8 cellular contexts compared by ENCODE assay signal in genomic region chr13:76991796-76992547, GRCh38. TPM values are rescaled to one million over a fixed set of nuclear protein-coding genes. Genes with fewer than 3 reads are reported as not detected.
DNase-seq lines count a peak whose midpoint lies in the region; ATAC-seq and TF ChIP-seq lines count a peak whose summit lies in the region.

CLN5 (plus strand) TSS chr13:76992081; CDS start chr13:76992099, 18 bp downstream.

- H3K9me3 ChIP-seq in HAP-1 (no peaks in the 10 kb centered on the region), MG63 (no peaks in the 10 kb centered on the region), SJSA1 (replicated peaks) (no peaks in the 10 kb centered on the region), neural progenitor cell (ENCODE audit: low read depth) (no peaks in the 10 kb centered on the region), stomach smooth muscle (ENCODE audit: control insufficient read depth in 2 of 2, low read length in 2 of 2) (no peaks in the 10 kb centered on the region)

- peak within 1 kb of the TSS; percentile 83 for H2AFZ ChIP-seq in neural progenitor cell (replicated peaks)

- peaks cover 22% of the 10 kb centered on the region for H3K79me2 ChIP-seq in neural progenitor cell (ENCODE audit: low read depth)

- H3K4me1 ChIP-seq in HAP-1 (peaks cover 13% of the 10 kb centered on the region), SJSA1 (replicated peaks) (peaks cover 6% of the 10 kb centered on the region), foreskin keratinocyte (peaks cover 21% of the 10 kb centered on the region), neural progenitor cell (peaks cover 8% of the 10 kb centered on the region), stomach smooth muscle (ENCODE audit: control insufficient read depth, insufficient read depth, low read length) (peaks cover 14% of the 10 kb centered on the region)

- H3K27ac Mint-ChIP-seq in neural progenitor cell, result no peak within 1 kb of the TSS

- peak within 1 kb of the TSS; percentile 54 for H3K9ac ChIP-seq in neural progenitor cell
- peak within 1 kb of the TSS; percentile 88 to 96 for H3K9ac ChIP-seq in stomach smooth muscle (ENCODE audit: low read length in 2 of 2)

- TF ChIP-seq CTCF in foreskin keratinocyte (conservative IDR thresholded peaks at IDR 0.05), result no peak
- TF ChIP-seq CTCF in neural progenitor cell (IDR thresholded peaks at IDR 0.05), result no peak

- H3K27me3 ChIP-seq in HAP-1 (ENCODE audit: low read depth), result 0 out of 2 replicates have a peak, but pooled peaks cover 5% of the 10 kb centered on the region
- no peaks in the 10 kb centered on the region for H3K27me3 ChIP-seq in MG63
- no peaks in the 10 kb centered on the region for H3K27me3 ChIP-seq in SJSA1 (replicated peaks)
- no peaks in the 10 kb centered on the region for H3K27me3 ChIP-seq in foreskin keratinocyte
- H3K27me3 ChIP-seq in neural progenitor cell, result peaks cover 2% of the 10 kb centered on the region
- no peaks in the 10 kb centered on the region for H3K27me3 ChIP-seq in stomach smooth muscle (ENCODE audit: control insufficient read depth in 1 of 2, insufficient read depth in 2 of 2, low read length in 2 of 2)

- peak; percentile 98 for ATAC-seq in foreskin keratinocyte

- no peaks in the 10 kb centered on the region for H4K20me1 ChIP-seq in neural progenitor cell (ENCODE audit: low read depth)

- H3F3A ChIP-seq in neural progenitor cell (ENCODE audit: low read depth), result peaks cover 7% of the 10 kb centered on the region

- H3K4me1 Mint-ChIP-seq in neural progenitor cell, result peaks cover 17% of the 10 kb centered on the region

- peaks cover 10% of the 10 kb centered on the region for H3K36me3 Mint-ChIP-seq in neural progenitor cell

- no peaks in the 10 kb centered on the region for H3K9me3 Mint-ChIP-seq in neural progenitor cell

- H3K27me3 Mint-ChIP-seq in neural progenitor cell (ENCODE audit: insufficient read depth, low read depth), result peaks cover 3% of the 10 kb centered on the region

- peak within 1 kb of the TSS; percentile 98 for H3K4me3 Mint-ChIP-seq in neural progenitor cell

- DNase-seq in GF-D8 (lab: John Stamatoyannopoulos, UW), result peak; percentile 86
- DNase-seq in HAP-1 (ENCODE audit: low spot score in 2 of 2), result peak; percentile 85 to 93
- DNase-seq in MG63, result peak; percentile 95
- DNase-seq in SJSA1 (ENCODE audit: low read depth in 1 of 2, low spot score in 2 of 2), result peak; percentile 72 to 89
- peak; percentile 76 to 95 (median 83) for DNase-seq in activated naive CD4-positive, alpha-beta T cell (lab: John Stamatoyannopoulos, UW)
- peak; percentile 63 to 83 for DNase-seq in foreskin keratinocyte
- peak; percentile 94 for DNase-seq in neural progenitor cell (ENCODE audit: low spot score)

- in situ Hi-C loops in HAP-1 (cut with MboI; ENCODE audit: low sequenced_read_pairs), result no loop called here

- peak within 1 kb of the TSS; percentile 94 for H3K4me2 ChIP-seq in neural progenitor cell

- H3K4me3 ChIP-seq in HAP-1 (peak within 1 kb of the TSS; percentile 71), MG63 (peak within 1 kb of the TSS; percentile 71), SJSA1 (peak within 1 kb of the TSS; percentile 58), neural progenitor cell (peak within 1 kb of the TSS; percentile 83), stomach smooth muscle (ENCODE audit: low read length in 2 of 2) (peak within 1 kb of the TSS; percentile 72 to 94)

- H3K36me3 ChIP-seq in HAP-1 (replicated peaks) (peaks cover 10% of the 10 kb centered on the region), MG63 (no peaks in the 10 kb centered on the region), SJSA1 (peaks cover 10% of the 10 kb centered on the region; the same call in 1 of the 2 replicates), neural progenitor cell (no peaks in the 10 kb centered on the region), stomach smooth muscle (ENCODE audit: control insufficient read depth in 2 of 2, insufficient read depth in 2 of 2, low read length in 2 of 2) (peaks cover 0 to 7% of the 10 kb centered on the region in 2 donors)

- H3K27ac ChIP-seq in SJSA1, result peak within 1 kb of the TSS; percentile 37
- H3K27ac ChIP-seq in foreskin keratinocyte, result peak within 1 kb of the TSS; percentile 54
- H3K27ac ChIP-seq in neural progenitor cell, result peak within 1 kb of the TSS; percentile 49
- H3K27ac ChIP-seq in stomach smooth muscle (ENCODE audit: low read length), result peak within 1 kb of the TSS; percentile 93

RNA-seq across cellular contexts. Expression of gene CLN5, which starts in this region (rescaled TPM):
- total RNA-seq in MG63 (2014; rRNA removed; shearing (Covaris generic); ENCODE audit: low replicate concordance), result 13.5 and 17.1 TPM in 2 replicates
- 25.3 and 25.9 TPM in 2 replicates for total RNA-seq in SJSA1 (2014; rRNA removed; shearing (Covaris generic))
- total RNA-seq in foreskin keratinocyte (22.7 and 23.8 TPM in 2 replicates), neural progenitor cell (ENCODE audit: low replicate concordance) (14.3 and 28.5 TPM in 2 replicates)
- polyA plus RNA-seq in foreskin keratinocyte, result 14.2 and 18.6 TPM in 2 replicates

Comparison
In these comparisons a context has a peak if more than half of its experiments do, and no peak if none do; other contexts are left out.
1. Peak in every context shown above with its lines: DNase-seq, ATAC-seq, H3K4me3 ChIP-seq and H3K27ac ChIP-seq.
2. H3K27ac ChIP-seq: peak in every context shown above with its lines; median percentile 93 in stomach smooth muscle; 54 in foreskin keratinocyte; 49 in neural progenitor cell; 37 in SJSA1.